ENCODE assay signal across 12 cellular contexts in genomic region chr17:60229189-60229802, GRCh38.
DNase-seq lines count a peak whose midpoint lies in the region; ATAC-seq and TF ChIP-seq lines count a peak whose summit lies in the region.
"Had no signal": no experiment of that assay in that cellular context is flagged by ENCODE, and none has a peak within 500 bp of the region (broad histone marks: within the 10 kb centered on the region; RNA-seq: fewer than 3 reads in every experiment).

No MANE protein-coding gene starts in this region.

- H3K9me3 ChIP-seq in Panc1 (ENCODE audit: control insufficient read depth, insufficient read depth, low read depth, low read length) (no peaks in the 10 kb centered on the region), body of pancreas (no peaks in the 10 kb centered on the region)
- H3K9me3 ChIP-seq: thyroid gland had no signal

- in situ Hi-C loops in Panc1 (cut with HindIII; ENCODE audit: low pct_unique_long_range_greater_than_20kb, low sequenced_read_pairs): no loop called here

- TF ChIP-seq POLR2A in body of pancreas (IDR thresholded peaks at IDR 0.05): no peak

- peaks cover 10% of the 10 kb centered on the region for H3K4me1 Mint-ChIP-seq in activated naive CD8-positive, alpha-beta T cell treated with anti-CD3 and anti-CD28 coated beads, Interleukin-2, amount 50 U/mL, for 24 hours
- H3K4me1 Mint-ChIP-seq: memory B cell had no signal

- CTCF ChIA-PET in Panc1 (lab: Charles Lee): no interaction called here

- BruUV-seq in Panc1 (replicated peaks; lab: Mats Ljungman, UMichigan): no TSS peak

- H3K9me3 Mint-ChIP-seq in activated naive CD8-positive, alpha-beta T cell treated with anti-CD3 and anti-CD28 coated beads, Interleukin-2, amount 50 U/mL, for 24 hours: no peaks in the 10 kb centered on the region
- H3K9me3 Mint-ChIP-seq: memory B cell had no signal

- DNase-seq in D341Med (ENCODE audit: low spot score): peak; percentile 39
- DNase-seq in HFF-Myc (ENCODE audit: extremely low read depth, low read depth): peak; percentile 38
- no peak for DNase-seq in Panc1 (ENCODE audit: low read depth, low spot score)
- peak; percentile 49 for DNase-seq in fibroblast of the conjunctiva (ENCODE audit: low read depth)
- DNase-seq in activated naive CD8-positive, alpha-beta T cell treated with anti-CD3 and anti-CD28 coated beads, Interleukin-2, amount 50 U/mL, for 24 hours: no peak
- no peak for DNase-seq in NCI-H748 treated with DMSO at 0.1 percent for 48 hours (lab: John Stamatoyannopoulos, UW)
- no peak for DNase-seq in body of pancreas
- DNase-seq: activated T-cell treated with anti-CD3 and anti-CD28 coated beads, Interleukin-2, amount 50 U/mL, for 1 hour; KG1; thyroid gland had no signal

- H3K27me3 ChIP-seq in Panc1 (ENCODE audit: control insufficient read depth, insufficient read depth, low read length) (no peaks in the 10 kb centered on the region), body of pancreas (no peaks in the 10 kb centered on the region)
- H3K27me3 ChIP-seq: thyroid gland had no signal

- H3K36me3 Mint-ChIP-seq in activated naive CD8-positive, alpha-beta T cell treated with anti-CD3 and anti-CD28 coated beads, Interleukin-2, amount 50 U/mL, for 24 hours (ENCODE audit: low read depth): peaks cover 2% of the 10 kb centered on the region

- H3K27me3 Mint-ChIP-seq in activated naive CD8-positive, alpha-beta T cell treated with anti-CD3 and anti-CD28 coated beads, Interleukin-2, amount 50 U/mL, for 24 hours: no peaks in the 10 kb centered on the region
- H3K27me3 Mint-ChIP-seq: memory B cell had no signal

- no peaks in the 10 kb centered on the region for H3K4me1 ChIP-seq in Panc1 (ENCODE audit: control insufficient read depth, insufficient read depth, low read length)
- H3K4me1 ChIP-seq in body of pancreas: no peaks in the 10 kb centered on the region
- H3K4me1 ChIP-seq: thyroid gland had no signal

- H3K27ac ChIP-seq in Panc1 (ENCODE audit: low read length) (no peak overlapping the region), body of pancreas (no peak overlapping the region)
- H3K27ac ChIP-seq: thyroid gland had no signal

- TF ChIP-seq CTCF in HFF-Myc (IDR thresholded peaks at IDR 0.05; ENCODE audit: low read depth, low read length, missing control alignments) (peak; percentile 8), Panc1 (IDR thresholded peaks at IDR 0.05) (peak; percentile 19; the same call in 1 of the 2 replicates), body of pancreas (IDR thresholded peaks at IDR 0.05) (no peak)

- H3K4me3 ChIP-seq in HFF-Myc (replicated peaks; ENCODE audit: low read depth, low read length) (no peak overlapping the region), Panc1 (ENCODE audit: low read depth in 2 of 2, low read length in 2 of 2) (no peak overlapping the region), body of pancreas (no peak overlapping the region)
- H3K4me3 ChIP-seq: thyroid gland had no signal

- 86 to 90% methylated on average over 3 of the region's 3 CpGs for WGBS in body of pancreas, 2 donors

- H3K27ac Mint-ChIP-seq in activated naive CD8-positive, alpha-beta T cell treated with anti-CD3 and anti-CD28 coated beads, Interleukin-2, amount 50 U/mL, for 24 hours: no peak overlapping the region
- H3K27ac Mint-ChIP-seq: memory B cell had no signal

- H3K36me3 ChIP-seq in Panc1 (ENCODE audit: control insufficient read depth, insufficient read depth, low read length) (peaks cover 4% of the 10 kb centered on the region; the same call in 1 of the 2 replicates), body of pancreas (replicated peaks in 1 of 2; ENCODE audit: insufficient read depth in 1 of 2, low read depth in 2 of 2) (peaks cover 0 to 3% of the 10 kb centered on the region in 2 donors)

- intact Hi-C loops in Panc1 (cut with micrococcal nuclease; ENCODE audit: unreplicated experiment) (no loop called here), body of pancreas (cut with DNase I) (no loop called here)

- ATAC-seq in Panc1: no peak
- no peak for ATAC-seq in activated naive CD8-positive, alpha-beta T cell treated with anti-CD3 and anti-CD28 coated beads, Interleukin-2, amount 50 U/mL, for 24 hours
- ATAC-seq in HG03565 (IDR thresholded peaks at IDR 0.05; ENCODE audit: unreplicated experiment): no peak
- no peak for ATAC-seq in body of pancreas

- POLR2A ChIA-PET in Panc1 (lab: Charles Lee): no interaction called here

- no peak overlapping the region for H3K4me3 Mint-ChIP-seq in activated naive CD8-positive, alpha-beta T cell treated with anti-CD3 and anti-CD28 coated beads, Interleukin-2, amount 50 U/mL, for 24 hours
- H3K4me3 Mint-ChIP-seq: memory B cell had no signal

Comparison
In these comparisons a context has a peak if more than half of its experiments do, and no peak if none do; other contexts are left out.
1. DNase-seq: peak in D341Med (single experiment), HFF-Myc (single experiment) and fibroblast of the conjunctiva (single experiment); none in Panc1 (single experiment), activated naive CD8-positive, alpha-beta T cell treated with anti-CD3 and anti-CD28 coated beads, Interleukin-2, amount 50 U/mL, for 24 hours (single experiment), NCI-H748 treated with DMSO at 0.1 percent for 48 hours (single experiment) and body of pancreas (0 of 4).
2. CTCF ChIP-seq: peak in HFF-Myc (single experiment) and Panc1 (single experiment); none in body of pancreas (0 of 7).